In the genomic region with DNA sequence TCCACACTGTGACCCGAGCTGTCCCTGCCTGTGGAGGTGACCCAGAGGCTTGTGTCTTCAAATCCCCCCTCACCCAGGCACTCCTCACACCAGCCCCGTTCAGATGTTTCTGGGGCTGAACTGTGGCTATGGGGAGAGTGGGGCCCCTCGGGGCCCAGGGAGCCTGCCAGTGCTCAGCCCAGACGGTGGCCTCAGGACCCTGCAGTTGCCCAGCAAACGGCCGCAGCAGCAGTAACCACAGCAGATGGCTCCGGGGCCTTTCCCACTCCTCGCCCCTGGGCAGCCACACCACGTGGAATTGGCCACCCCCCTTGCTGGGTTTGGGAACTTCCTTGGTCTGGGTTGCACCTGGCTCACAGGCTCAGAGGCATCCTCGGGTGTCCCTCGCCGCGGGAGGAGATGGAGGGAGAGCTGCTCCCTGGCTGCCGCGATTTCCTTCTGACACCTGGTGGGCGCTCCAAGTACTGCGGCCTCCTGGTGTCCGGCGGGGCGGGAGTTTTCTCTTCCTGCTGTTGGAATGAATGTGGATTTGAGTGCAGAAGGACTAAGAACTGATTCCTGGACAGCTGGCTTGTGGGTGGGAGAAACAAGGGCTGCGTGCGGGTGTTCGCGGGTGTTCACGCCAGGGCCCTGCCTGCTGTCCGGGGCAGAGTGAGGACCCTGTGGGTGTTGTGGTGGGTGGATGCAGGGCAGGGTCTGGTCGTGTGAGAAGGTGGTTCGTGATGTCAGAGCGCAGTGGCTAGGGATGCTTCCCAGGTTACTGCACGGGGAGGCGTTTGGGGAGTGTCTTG, we compare ENCODE assay signal across 8 cellular contexts.
DNase-seq lines count a peak whose midpoint lies in the region; ATAC-seq lines count a peak whose summit lies in the region.

No MANE protein-coding gene starts in this region.

- ATAC-seq in stimulated activated naive B cell treated with anti-CD40 and anti-IgM and Interleukin-4, amounts not matched to agents 10 μg/mL and 1 μg/mL and 100 μg/mL, for 72 hours (replicated peaks) = peak; percentile 31 to 48
- ATAC-seq in GM21390 (IDR thresholded peaks at IDR 0.05; ENCODE audit: unreplicated experiment) (no peak), GM19351 (IDR thresholded peaks at IDR 0.05; ENCODE audit: unreplicated experiment) (no peak)

- DNase-seq in EH (ENCODE audit: low read depth) (peak; percentile 62), M059J (ENCODE audit: low read depth) (peak; percentile 48), ecto neural progenitor cell (ENCODE audit: low spot score) (peak; percentile 85), medulla oblongata (ENCODE audit: extremely low spot score) (peak; percentile 78)
- DNase-seq in activated CD4-positive, CD25-positive, alpha-beta regulatory T cell treated with anti-CD3 and anti-CD28 coated beads, Interleukin-2, amount 50 U/mL, for 72 hours = peak; percentile 48
- no peak for DNase-seq in stimulated activated naive B cell treated with anti-CD40 and anti-IgM and Interleukin-4, amounts not matched to agents 10 μg/mL and 1 μg/mL and 100 μg/mL, for 72 hours

- no peaks in the 10 kb centered on the region for H3K36me3 Mint-ChIP-seq in stimulated activated naive B cell treated with anti-CD40 and anti-IgM and Interleukin-4, amounts not matched to agents 10 μg/mL and 1 μg/mL and 100 μg/mL, for 72 hours

- H3K27me3 Mint-ChIP-seq in stimulated activated naive B cell treated with anti-CD40 and anti-IgM and Interleukin-4, amounts not matched to agents 10 μg/mL and 1 μg/mL and 100 μg/mL, for 72 hours = peaks cover 13 to 18% of the 10 kb centered on the region in 2 donors

- no peak overlapping the region for H3K27ac Mint-ChIP-seq in stimulated activated naive B cell treated with anti-CD40 and anti-IgM and Interleukin-4, amounts not matched to agents 10 μg/mL and 1 μg/mL and 100 μg/mL, for 72 hours

- no peaks in the 10 kb centered on the region for H3K9me3 Mint-ChIP-seq in stimulated activated naive B cell treated with anti-CD40 and anti-IgM and Interleukin-4, amounts not matched to agents 10 μg/mL and 1 μg/mL and 100 μg/mL, for 72 hours

- no peak overlapping the region for H3K4me3 Mint-ChIP-seq in stimulated activated naive B cell treated with anti-CD40 and anti-IgM and Interleukin-4, amounts not matched to agents 10 μg/mL and 1 μg/mL and 100 μg/mL, for 72 hours

- peaks cover 0 to 5% of the 10 kb centered on the region in 2 donors for H3K4me1 Mint-ChIP-seq in stimulated activated naive B cell treated with anti-CD40 and anti-IgM and Interleukin-4, amounts not matched to agents 10 μg/mL and 1 μg/mL and 100 μg/mL, for 72 hours

Comparison
In these comparisons a context has a peak if more than half of its experiments do, and no peak if none do; other contexts are left out.
1. ATAC-seq: peak in stimulated activated naive B cell treated with anti-CD40 and anti-IgM and Interleukin-4, amounts not matched to agents 10 μg/mL and 1 μg/mL and 100 μg/mL, for 72 hours (2 of 2); none in GM21390 (single experiment) and GM19351 (single experiment).